ENCODE assay signal across 8 cellular contexts in genomic region chr11:9003573-9004309, GRCh38. TPM values are rescaled to one million over a fixed set of nuclear protein-coding genes. Genes with fewer than 3 reads are reported as not detected.
A peak's percentile ranks its signal among the peaks of the same experiment; 100 is the strongest.
DNase-seq lines count a peak whose midpoint lies in the region; ATAC-seq lines count a peak whose summit lies in the region.

Gene NRIP3, minus strand, starts transcription at chr11:9004001. Its CDS starts 66 bp downstream, at chr11:9003935.

- peak; percentile 75 for DNase-seq in AG08395 (ENCODE audit: low spot score)
- peak; percentile 92 for DNase-seq in NCI-H345 (lab: John Stamatoyannopoulos, UW)
- peak; percentile 59 to 67 for DNase-seq in activated CD8-positive, alpha-beta memory T cell treated with anti-CD3 and anti-CD28 coated beads for 1 hour (ENCODE audit: extremely low read depth in 1 of 2, low read depth in 1 of 2)
- DNase-seq in effector CD4-positive, alpha-beta T cell: peak; percentile 81
- peak; percentile 56 to 68 for DNase-seq in lung microvascular endothelial cell (ENCODE audit: low read depth in 2 of 2)
- peak; percentile 60 to 67 for DNase-seq in stimulated activated CD4-positive, alpha-beta T cell treated with anti-CD3 and anti-CD28 coated beads, Interleukin-4, amount 100 ng/mL, for 48 hours (ENCODE audit: low read depth in 2 of 2)
- no peak for DNase-seq in hippocampal formation (lab: John Stamatoyannopoulos, UW)

- peak; percentile 64 for ATAC-seq in GM21529 (IDR thresholded peaks at IDR 0.05; ENCODE audit: unreplicated experiment)

RNA-seq across cellular contexts. Expression of gene NRIP3, which starts in this region (rescaled TPM):
- total RNA-seq in lung microvascular endothelial cell: 0.20 and 1.5 TPM in 2 replicates

Comparison
In these comparisons a context has a peak if more than half of its experiments do, and no peak if none do; other contexts are left out.
1. DNase-seq: peak in AG08395 (single experiment), NCI-H345 (single experiment), activated CD8-positive, alpha-beta memory T cell treated with anti-CD3 and anti-CD28 coated beads for 1 hour (2 of 2), effector CD4-positive, alpha-beta T cell (single experiment), lung microvascular endothelial cell (2 of 2) and stimulated activated CD4-positive, alpha-beta T cell treated with anti-CD3 and anti-CD28 coated beads, Interleukin-4, amount 100 ng/mL, for 48 hours (2 of 2); none in hippocampal formation (0 of 2).